ENCODE assay signal across 13 cellular contexts in the genomic region with DNA sequence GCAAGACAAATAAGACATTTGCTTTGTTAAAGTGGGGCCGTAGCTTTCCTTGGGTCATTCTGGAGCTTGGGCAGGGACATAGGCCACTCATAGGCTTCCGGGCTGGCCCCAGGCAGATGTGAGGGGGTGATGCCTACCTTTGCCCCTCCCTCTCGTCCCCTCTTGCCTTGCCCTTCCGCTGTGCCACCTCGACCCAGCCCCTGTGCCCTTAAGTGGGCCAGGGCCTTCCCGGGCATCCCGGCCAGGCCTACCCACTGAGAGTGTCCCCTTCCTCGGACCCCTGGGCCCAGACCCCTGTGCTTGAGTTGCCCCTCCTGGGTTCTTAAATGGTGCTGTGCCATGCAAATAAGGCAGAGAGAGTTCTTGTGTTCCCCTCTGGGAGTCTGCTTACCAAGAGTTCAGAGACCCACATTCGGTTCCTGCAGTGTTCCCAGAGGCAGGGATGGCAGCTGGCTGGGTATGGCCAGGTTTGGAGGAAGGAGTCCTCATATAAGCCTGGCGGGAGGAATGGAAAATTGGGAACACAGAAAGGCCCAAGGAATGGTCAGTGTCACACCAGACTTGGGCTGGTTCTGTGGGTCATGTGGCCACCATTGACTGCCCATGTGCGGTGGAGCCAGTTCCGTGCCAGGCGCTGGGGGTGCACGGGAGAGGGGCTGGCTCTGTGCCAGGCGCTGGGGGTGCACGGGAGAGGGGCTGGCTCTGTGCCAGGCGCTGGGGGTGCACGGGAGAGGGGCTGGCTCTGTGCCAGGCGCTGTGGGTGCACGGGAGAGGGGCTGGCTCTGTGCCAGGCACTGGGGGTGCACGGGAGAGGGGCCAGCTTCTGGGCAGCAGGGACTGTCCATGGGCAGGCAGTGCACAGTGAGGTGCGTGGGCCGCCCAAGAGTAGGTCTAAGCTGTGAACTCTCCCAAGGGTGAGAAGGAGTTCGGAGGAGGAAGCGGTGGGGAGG.
DNase-seq lines count a peak whose midpoint lies in the region; ATAC-seq lines count a peak whose summit lies in the region.
"Had no signal": no experiment of that assay in that cellular context is flagged by ENCODE, and none has a peak within 500 bp of the region (broad histone marks: within the 10 kb centered on the region; RNA-seq: fewer than 3 reads in every experiment).

No MANE protein-coding gene starts in this region.

- peak overlapping the region; percentile 26 for H3K4ac ChIP-seq in neuronal stem cell (ENCODE audit: low read length)

- peak overlapping the region; percentile 4 for H2AK5ac ChIP-seq in neuronal stem cell (ENCODE audit: low read depth, low read length)

- no peak overlapping the region for H4K91ac ChIP-seq in neuronal stem cell (ENCODE audit: low read depth, low read length, poor library complexity)

- peaks cover 0 to 6% of the 10 kb centered on the region in 2 donors for H3K4me1 ChIP-seq in neuronal stem cell (ENCODE audit: control insufficient read depth in 2 of 2, insufficient read depth in 1 of 2, low read depth in 1 of 2, low read length in 2 of 2)

- in situ Hi-C loops in G401 (cut with HindIII; ENCODE audit: low sequenced_read_pairs): no loop called here

- WGBS in neuronal stem cell (ENCODE audit: extremely low coverage in 2 of 2, insufficient read length in 2 of 2, insufficient replicate concordance in 1 of 2), 2 donors: no CpG with 5 or more reads among the region's 25 CpGs

- H3K4me2 ChIP-seq in neuronal stem cell (ENCODE audit: insufficient read depth, low read length, poor library complexity, severe bottlenecking): no peak overlapping the region

- no peak for ATAC-seq in HG02981 (IDR thresholded peaks at IDR 0.05; ENCODE audit: unreplicated experiment)
- ATAC-seq: activated CD4-positive, alpha-beta T cell treated with anti-CD3 and anti-CD28 coated beads for 36 hours; mucosa of descending colon had no signal

- no peak overlapping the region for H3K23ac ChIP-seq in neuronal stem cell (ENCODE audit: low read depth, low read length, poor library complexity)

- H2BK12ac ChIP-seq in neuronal stem cell (ENCODE audit: low read length): peak overlapping the region; percentile 65

- H2BK15ac ChIP-seq in neuronal stem cell (ENCODE audit: low read length): no peak overlapping the region

- H2BK5ac ChIP-seq in neuronal stem cell (ENCODE audit: low read length): peak overlapping the region; percentile 45

- peak overlapping the region; percentile 16 for H2BK120ac ChIP-seq in neuronal stem cell (ENCODE audit: low read depth, low read length)

- H3K4me3 ChIP-seq in neuronal stem cell (ENCODE audit: low read length in 2 of 2): no peak overlapping the region
- H3K4me3 ChIP-seq: cardiac muscle cell, mucosa of descending colon had no signal

- no peak overlapping the region for H2AFZ ChIP-seq in neuronal stem cell (ENCODE audit: low read length)

- H3K27ac ChIP-seq in neuronal stem cell (replicated peaks; ENCODE audit: low read length): no peak overlapping the region
- H3K27ac ChIP-seq: cardiac muscle cell, esophagus squamous epithelium had no signal

- H3K14ac ChIP-seq in neuronal stem cell (ENCODE audit: low read length): no peak overlapping the region

- H3K9ac ChIP-seq in neuronal stem cell (ENCODE audit: low read depth, low read length, poor library complexity): no peak overlapping the region

- DNase-seq in G401 (ENCODE audit: low spot score): peak; percentile 62
- DNase-seq in NCI-H146 treated with DMSO at 0.1 percent for 48 hours (lab: John Stamatoyannopoulos, UW; ENCODE audit: unreplicated experiment): peak; percentile 49
- DNase-seq in cerebellum (ENCODE audit: low spot score): peak; percentile 57
- no peak for DNase-seq in neuronal stem cell (ENCODE audit: low spot score)
- no peak for DNase-seq in epidermal melanocyte (ENCODE audit: insufficient read length, low spot score)
- DNase-seq in activated CD4-positive, alpha-beta T cell treated with anti-CD3 and anti-CD28 coated beads for 4 hours: no peak
- DNase-seq in foreskin melanocyte: no peak
- DNase-seq: activated CD4-positive, alpha-beta T cell treated with anti-CD3 and anti-CD28 coated beads for 36 hours; activated effector memory CD4-positive, alpha-beta T cell treated with Interleukin-2 at 50 U/mL for 16 hours; esophagus squamous epithelium; mucosa of descending colon had no signal

- H3K36me3 ChIP-seq in neuronal stem cell (replicated peaks in 1 of 2; ENCODE audit: control insufficient read depth in 2 of 2, insufficient read depth in 2 of 2, low read length in 2 of 2): peaks cover 0 to 1% of the 10 kb centered on the region in 2 donors
- H3K36me3 ChIP-seq: cardiac muscle cell had no signal

- H4K8ac ChIP-seq in neuronal stem cell (ENCODE audit: low read depth, low read length): no peak overlapping the region

- no peaks in the 10 kb centered on the region for H3K27me3 ChIP-seq in neuronal stem cell (ENCODE audit: control insufficient read depth in 3 of 3, insufficient read depth in 3 of 3, low read depth in 1 of 3, low read length in 3 of 3)
- H3K27me3 ChIP-seq: cardiac muscle cell, esophagus squamous epithelium had no signal

- no peaks in the 10 kb centered on the region for H3K79me1 ChIP-seq in neuronal stem cell (ENCODE audit: low read depth, low read length)

- peak overlapping the region; percentile 89 for H3K18ac ChIP-seq in neuronal stem cell (ENCODE audit: low read length)

- H3K9me3 ChIP-seq in neuronal stem cell (replicated peaks in 1 of 2; ENCODE audit: control insufficient read depth in 2 of 2, insufficient read depth in 1 of 2, low read depth in 1 of 2, low read length in 2 of 2): no peaks in the 10 kb centered on the region
- H3K9me3 ChIP-seq: esophagus squamous epithelium, mucosa of descending colon had no signal

Comparison
In these comparisons a context has a peak if more than half of its experiments do, and no peak if none do; other contexts are left out.
1. DNase-seq: peak in G401 (single experiment), NCI-H146 treated with DMSO at 0.1 percent for 48 hours (single experiment) and cerebellum (single experiment); none in neuronal stem cell (single experiment), epidermal melanocyte (single experiment), activated CD4-positive, alpha-beta T cell treated with anti-CD3 and anti-CD28 coated beads for 4 hours (0 of 2) and foreskin melanocyte (single experiment).